36 cellular contexts compared by ENCODE assay signal in the genomic region with DNA sequence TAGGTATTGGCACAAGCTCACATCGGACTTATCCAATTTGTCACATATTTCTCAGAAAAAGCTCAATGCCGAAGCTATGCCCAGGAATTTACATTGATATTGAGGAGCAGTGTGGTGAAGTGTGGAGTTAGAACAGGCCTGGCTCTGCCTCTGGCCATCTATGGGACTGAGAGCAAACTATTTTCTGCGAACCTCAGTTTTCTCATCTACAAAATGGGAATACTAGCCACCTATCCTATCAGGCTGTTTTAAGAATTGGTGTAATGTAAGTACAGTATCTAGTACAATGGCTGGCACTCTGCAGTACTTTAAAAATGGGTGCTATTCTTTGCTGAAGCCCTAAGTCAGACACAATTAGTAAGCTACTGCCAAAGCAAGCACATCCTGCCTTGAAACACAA.
"Had no signal": no experiment of that assay in that cellular context is flagged by ENCODE, and none has a peak within 500 bp of the region (broad histone marks: within the 10 kb centered on the region; RNA-seq: fewer than 3 reads in every experiment).

No MANE protein-coding gene starts in this region.

- H3K9me3 ChIP-seq: body of pancreas, breast epithelium had no signal

- FAIRE-seq: astrocyte, TTC549 had no signal

- H3K9me3 Mint-ChIP-seq: activated CD4-positive, alpha-beta memory T cell treated with anti-CD3 and anti-CD28 coated beads, Interleukin-2, amount 10 ng/mL, durations not matched to agents 7 days and 5 days; activated CD4-positive, alpha-beta T cell treated with anti-CD3 and anti-CD28 coated beads, Interleukin-2, amount 10 ng/mL, durations not matched to agents 7 days and 5 days; activated naive CD4-positive, alpha-beta T cell treated with anti-CD3 and anti-CD28 coated beads, Interleukin-2, amount 10 ng/mL, durations not matched to agents 7 days and 5 days; activated naive CD4-positive, alpha-beta T cell treated with anti-CD3 and anti-CD28 coated beads, Interleukin-2, amount 50 U/mL, for 24 hours; activated naive CD8-positive, alpha-beta T cell treated with anti-CD3 and anti-CD28 coated beads, Interleukin-2, amount 10 ng/mL, durations not matched to agents 7 days and 5 days; activated naive CD8-positive, alpha-beta T cell treated with anti-CD3 and anti-CD28 coated beads, Interleukin-2, amount 50 U/mL, for 24 hours; activated T-cell treated with anti-CD3 and anti-CD28 coated beads, Interleukin-2, amount 50 U/mL, for 24 hours; activated T-helper 2 cell treated with anti-CD3 and anti-CD28 coated beads, Interferon-gamma antibody, Interleukin-2, Interleukin-4, amounts not matched to agents 10 μg/mL and 5 μg/mL and 100 μg/mL, durations not matched to agents 14 hours and 24 hours and 36 hours; T-helper 1 cell treated with Interleukin-12 subunit alpha and Interleukin-12 subunit beta and Interleukin-4 antibody, amounts not matched to agents 30 μg/mL and 1 μg/mL, for 36 hours; T-helper 2 cell treated with Interferon-gamma antibody and Interleukin-4, amounts not matched to agents 5 μg/mL and 100 μg/mL, for 36 hours had no signal

- H3K27ac ChIP-seq: body of pancreas, brain microvascular endothelial cell, breast epithelium, VCaP had no signal

- DNase-seq: activated CD4-positive, alpha-beta memory T cell treated with anti-CD3 and anti-CD28 coated beads, Interleukin-2, amount 10 ng/mL, durations not matched to agents 7 days and 5 days; activated CD4-positive, alpha-beta T cell treated with anti-CD3 and anti-CD28 coated beads for 1 hour; activated CD4-positive, alpha-beta T cell treated with anti-CD3 and anti-CD28 coated beads for 36 hours; activated CD4-positive, alpha-beta T cell treated with anti-CD3 and anti-CD28 coated beads for 48 hours; activated CD4-positive, alpha-beta T cell treated with anti-CD3 and anti-CD28 coated beads, Interleukin-2, amount 10 ng/mL, durations not matched to agents 7 days and 5 days; activated CD4-positive, alpha-beta T cell treated with anti-CD3 and anti-CD28 coated beads, Interleukin-2, amount 50 U/mL, for 48 hours; activated CD4-positive, CD25-positive, alpha-beta regulatory T cell; activated CD8-positive, alpha-beta memory T cell treated with anti-CD3 and anti-CD28 coated beads for 24 hours; activated CD8-positive, alpha-beta memory T cell treated with anti-CD3 and anti-CD28 coated beads, Interleukin-2, amount 10 ng/mL, durations not matched to agents 7 days and 5 days; activated CD8-positive, alpha-beta memory T cell treated with anti-CD3 and anti-CD28 coated beads, Interleukin-2, amount 50 U/mL, for 48 hours; activated CD8-positive, alpha-beta T cell treated with anti-CD3 and anti-CD28 coated beads, Interleukin-2, amount 10 ng/mL, durations not matched to agents 7 days and 5 days; activated effector memory CD4-positive, alpha-beta T cell treated with Interleukin-2 at 50 U/mL for 16 hours; activated gamma-delta T cell; activated naive CD4-positive, alpha-beta T cell treated with anti-CD3 and anti-CD28 coated beads, Interleukin-2, amount 10 ng/mL, durations not matched to agents 7 days and 5 days; activated naive CD4-positive, alpha-beta T cell treated with Interleukin-2 at 50 U/mL for 16 hours; activated naive CD8-positive, alpha-beta T cell treated with anti-CD3 and anti-CD28 coated beads, Interleukin-2, amount 10 ng/mL, durations not matched to agents 7 days and 5 days; activated naive CD8-positive, alpha-beta T cell treated with anti-CD3 and anti-CD28 coated beads, Interleukin-2, amount 50 U/mL, for 24 hours; activated T-cell treated with anti-CD3 and anti-CD28 coated beads, Interleukin-2, amount 50 U/mL, for 24 hours; activated T-cell treated with anti-CD3 and anti-CD28 coated beads, Interleukin-2, amount 50 U/mL, for 48 hours; aorta; body of pancreas; brain microvascular endothelial cell; central memory CD4-positive, alpha-beta T cell; T-helper 1 cell; T-helper 2 cell; T-helper 9 cell had no signal

- H3K36me3 ChIP-seq: brain microvascular endothelial cell, breast epithelium had no signal

- ATAC-seq: activated CD4-positive, alpha-beta T cell treated with anti-CD3 and anti-CD28 coated beads for 36 hours; activated CD4-positive, CD25-positive, alpha-beta regulatory T cell treated with anti-CD3 and anti-CD28 coated beads, Interleukin-2, amount 50 U/mL, for 24 hours; activated CD8-positive, alpha-beta memory T cell treated with anti-CD3 and anti-CD28 coated beads, Interleukin-2, amount 10 ng/mL, durations not matched to agents 7 days and 5 days; activated CD8-positive, alpha-beta T cell treated with anti-CD3 and anti-CD28 coated beads, Interleukin-2, amount 10 ng/mL, durations not matched to agents 7 days and 5 days; activated naive CD8-positive, alpha-beta T cell treated with anti-CD3 and anti-CD28 coated beads, Interleukin-2, amount 50 U/mL, for 24 hours; body of pancreas had no signal

- H3K4me3 ChIP-seq: body of pancreas, breast epithelium had no signal

- H3K36me3 Mint-ChIP-seq: activated CD8-positive, alpha-beta memory T cell treated with anti-CD3 and anti-CD28 coated beads, Interleukin-2, amount 10 ng/mL, durations not matched to agents 7 days and 5 days; activated naive CD4-positive, alpha-beta T cell treated with anti-CD3 and anti-CD28 coated beads, Interleukin-2, amount 10 ng/mL, durations not matched to agents 7 days and 5 days; activated naive CD4-positive, alpha-beta T cell treated with anti-CD3 and anti-CD28 coated beads, Interleukin-2, amount 50 U/mL, for 24 hours; activated naive CD8-positive, alpha-beta T cell treated with anti-CD3 and anti-CD28 coated beads, Interleukin-2, amount 10 ng/mL, durations not matched to agents 7 days and 5 days had no signal

- H3K4me3 Mint-ChIP-seq: activated CD4-positive, alpha-beta memory T cell treated with anti-CD3 and anti-CD28 coated beads, Interleukin-2, amount 10 ng/mL, durations not matched to agents 7 days and 5 days; activated CD4-positive, alpha-beta T cell treated with anti-CD3 and anti-CD28 coated beads for 36 hours; activated CD4-positive, alpha-beta T cell treated with anti-CD3 and anti-CD28 coated beads, Interleukin-2, amount 10 ng/mL, durations not matched to agents 7 days and 5 days; activated CD8-positive, alpha-beta memory T cell treated with anti-CD3 and anti-CD28 coated beads, Interleukin-2, amount 10 ng/mL, durations not matched to agents 7 days and 5 days; activated CD8-positive, alpha-beta T cell treated with anti-CD3 and anti-CD28 coated beads, Interleukin-2, amount 10 ng/mL, durations not matched to agents 7 days and 5 days; activated naive CD4-positive, alpha-beta T cell treated with anti-CD3 and anti-CD28 coated beads, Interleukin-2, amount 10 ng/mL, durations not matched to agents 7 days and 5 days; activated naive CD4-positive, alpha-beta T cell treated with anti-CD3 and anti-CD28 coated beads, Interleukin-2, amount 50 U/mL, for 24 hours; activated naive CD8-positive, alpha-beta T cell; activated naive CD8-positive, alpha-beta T cell treated with anti-CD3 and anti-CD28 coated beads, Interleukin-2, amount 10 ng/mL, durations not matched to agents 7 days and 5 days; activated naive CD8-positive, alpha-beta T cell treated with anti-CD3 and anti-CD28 coated beads, Interleukin-2, amount 50 U/mL, for 24 hours; activated T-cell treated with anti-CD3 and anti-CD28 coated beads, Interleukin-2, amount 50 U/mL, for 24 hours; T-helper 1 cell treated with Interleukin-12 subunit alpha and Interleukin-12 subunit beta and Interleukin-4 antibody, amounts not matched to agents 30 μg/mL and 1 μg/mL, for 36 hours; T-helper 2 cell treated with Interferon-gamma antibody and Interleukin-4, amounts not matched to agents 5 μg/mL and 100 μg/mL, for 36 hours had no signal

- H3K4me1 ChIP-seq: body of pancreas, breast epithelium had no signal

- H3K27ac Mint-ChIP-seq: activated CD4-positive, alpha-beta memory T cell treated with anti-CD3 and anti-CD28 coated beads, Interleukin-2, amount 10 ng/mL, durations not matched to agents 7 days and 5 days; activated CD4-positive, alpha-beta T cell treated with anti-CD3 and anti-CD28 coated beads for 36 hours; activated CD4-positive, alpha-beta T cell treated with anti-CD3 and anti-CD28 coated beads, Interleukin-2, amount 10 ng/mL, durations not matched to agents 7 days and 5 days; activated CD8-positive, alpha-beta memory T cell treated with anti-CD3 and anti-CD28 coated beads, Interleukin-2, amount 10 ng/mL, durations not matched to agents 7 days and 5 days; activated CD8-positive, alpha-beta T cell treated with anti-CD3 and anti-CD28 coated beads, Interleukin-2, amount 10 ng/mL, durations not matched to agents 7 days and 5 days; activated naive CD4-positive, alpha-beta T cell treated with anti-CD3 and anti-CD28 coated beads, Interleukin-2, amount 10 ng/mL, durations not matched to agents 7 days and 5 days; activated naive CD4-positive, alpha-beta T cell treated with anti-CD3 and anti-CD28 coated beads, Interleukin-2, amount 50 U/mL, for 24 hours; activated naive CD8-positive, alpha-beta T cell; activated naive CD8-positive, alpha-beta T cell treated with anti-CD3 and anti-CD28 coated beads, Interleukin-2, amount 10 ng/mL, durations not matched to agents 7 days and 5 days; activated naive CD8-positive, alpha-beta T cell treated with anti-CD3 and anti-CD28 coated beads, Interleukin-2, amount 50 U/mL, for 24 hours; activated T-cell treated with anti-CD3 and anti-CD28 coated beads, Interleukin-2, amount 50 U/mL, for 24 hours; activated T-helper 2 cell treated with anti-CD3 and anti-CD28 coated beads, Interferon-gamma antibody, Interleukin-2, Interleukin-4, amounts not matched to agents 10 μg/mL and 5 μg/mL and 100 μg/mL, durations not matched to agents 14 hours and 24 hours and 36 hours; T-helper 1 cell treated with Interleukin-12 subunit alpha and Interleukin-12 subunit beta and Interleukin-4 antibody, amounts not matched to agents 30 μg/mL and 1 μg/mL, for 36 hours; T-helper 2 cell treated with Interferon-gamma antibody and Interleukin-4, amounts not matched to agents 5 μg/mL and 100 μg/mL, for 36 hours had no signal

- H3K27me3 ChIP-seq: body of pancreas, brain microvascular endothelial cell, breast epithelium had no signal

- H3K4me1 Mint-ChIP-seq: activated CD4-positive, alpha-beta memory T cell treated with anti-CD3 and anti-CD28 coated beads, Interleukin-2, amount 10 ng/mL, durations not matched to agents 7 days and 5 days; activated CD4-positive, alpha-beta T cell treated with anti-CD3 and anti-CD28 coated beads for 36 hours; activated CD4-positive, alpha-beta T cell treated with anti-CD3 and anti-CD28 coated beads, Interleukin-2, amount 10 ng/mL, durations not matched to agents 7 days and 5 days; activated naive CD4-positive, alpha-beta T cell treated with anti-CD3 and anti-CD28 coated beads, Interleukin-2, amount 10 ng/mL, durations not matched to agents 7 days and 5 days; activated naive CD4-positive, alpha-beta T cell treated with anti-CD3 and anti-CD28 coated beads, Interleukin-2, amount 50 U/mL, for 24 hours; activated naive CD8-positive, alpha-beta T cell treated with anti-CD3 and anti-CD28 coated beads, Interleukin-2, amount 10 ng/mL, durations not matched to agents 7 days and 5 days; activated naive CD8-positive, alpha-beta T cell treated with anti-CD3 and anti-CD28 coated beads, Interleukin-2, amount 50 U/mL, for 24 hours had no signal
